Comparison of ENCODE assay signal across 9 cellular contexts in the genomic region with DNA sequence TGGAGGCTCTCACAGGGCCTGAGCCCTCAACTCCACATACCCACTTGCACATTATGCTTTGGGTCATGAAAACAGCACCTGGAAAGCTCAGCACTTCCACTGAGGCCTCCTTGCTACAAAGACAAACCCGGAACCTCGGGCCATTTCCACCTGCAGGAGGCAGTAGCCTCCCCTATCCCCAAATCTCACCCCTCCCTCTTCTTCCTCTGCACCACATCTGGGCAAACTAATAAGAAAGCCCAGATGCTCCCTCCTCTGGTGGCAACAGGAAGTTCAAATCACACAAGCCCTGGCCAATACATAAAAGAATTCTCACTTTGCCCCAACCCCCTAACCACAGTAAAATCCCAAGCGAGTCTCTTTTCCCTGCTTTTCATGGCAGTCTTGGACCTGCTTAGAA.
DNase-seq lines count a peak whose midpoint lies in the region; ATAC-seq and TF ChIP-seq lines count a peak whose summit lies in the region.
"Had no signal": no experiment of that assay in that cellular context is flagged by ENCODE, and none has a peak within 500 bp of the region (broad histone marks: within the 10 kb centered on the region; RNA-seq: fewer than 3 reads in every experiment).

No MANE protein-coding gene starts in this region.

- H3K4ac ChIP-seq in trophoblast cell (ENCODE audit: low read depth, low read length): no peak overlapping the region

- no peaks in the 10 kb centered on the region for H3K36me3 Mint-ChIP-seq in activated T-cell treated with anti-CD3 and anti-CD28 coated beads, Interleukin-2, amount 50 U/mL, for 24 hours (ENCODE audit: low read depth)

- peak; percentile 62 for ATAC-seq in HG03521 (IDR thresholded peaks at IDR 0.05; ENCODE audit: unreplicated experiment)

- H3K27me3 ChIP-seq in trophoblast cell (ENCODE audit: insufficient read depth, low read length) (no peaks in the 10 kb centered on the region), ovary (no peaks in the 10 kb centered on the region)

- H3K9ac ChIP-seq in trophoblast cell (ENCODE audit: low read length): no peak overlapping the region

- no peak overlapping the region for H4K8ac ChIP-seq in trophoblast cell (ENCODE audit: low read depth, low read length)

- no peak overlapping the region for H4K12ac ChIP-seq in trophoblast cell (ENCODE audit: low read depth, low read length)

- no peak overlapping the region for H2BK120ac ChIP-seq in trophoblast cell (ENCODE audit: insufficient read depth, low read length, poor library complexity)

- no peak overlapping the region for H3K27ac ChIP-seq in trophoblast cell (ENCODE audit: low read depth, low read length)
- no peak overlapping the region for H3K27ac ChIP-seq in ovary
- H3K27ac ChIP-seq: thoracic aorta had no signal

- no peaks in the 10 kb centered on the region for H3K79me2 ChIP-seq in trophoblast cell (ENCODE audit: control insufficient read depth, insufficient read depth, low read length, poor library complexity)

- H2BK12ac ChIP-seq in trophoblast cell (ENCODE audit: low read length): no peak overlapping the region

- H3K9me3 Mint-ChIP-seq in activated T-cell treated with anti-CD3 and anti-CD28 coated beads, Interleukin-2, amount 50 U/mL, for 24 hours: peaks cover 2% of the 10 kb centered on the region

- H2AK5ac ChIP-seq in trophoblast cell (ENCODE audit: low read length): no peak overlapping the region

- no peak overlapping the region for H2BK5ac ChIP-seq in trophoblast cell (ENCODE audit: low read depth, low read length, poor library complexity)

- H3K4me2 ChIP-seq in trophoblast cell (ENCODE audit: low read length): no peak overlapping the region

- H3K14ac ChIP-seq in trophoblast cell (ENCODE audit: low read length): no peak overlapping the region

- H3K27me3 Mint-ChIP-seq in activated T-cell treated with anti-CD3 and anti-CD28 coated beads, Interleukin-2, amount 50 U/mL, for 24 hours: no peaks in the 10 kb centered on the region

- WGBS in trophoblast cell (ENCODE audit: extremely low coverage, insufficient coverage, insufficient read length): no CpG with 5 or more reads among the region's 3 CpGs
- 63 to 74% (median 73%) methylated on average over 3 of the region's 3 CpGs for WGBS in ovary, 3 donors

- no peak overlapping the region for H4K91ac ChIP-seq in trophoblast cell (ENCODE audit: low read depth, low read length)

- H3K9me3 ChIP-seq in trophoblast cell (ENCODE audit: insufficient read depth, low read depth, low read length): no peaks in the 10 kb centered on the region
- H3K9me3 ChIP-seq in ovary: no peaks in the 10 kb centered on the region
- H3K9me3 ChIP-seq: thoracic aorta had no signal

- H3K79me1 ChIP-seq in trophoblast cell (ENCODE audit: low read length): no peaks in the 10 kb centered on the region

- H3K4me1 ChIP-seq in trophoblast cell (ENCODE audit: control insufficient read depth in 1 of 2, insufficient read depth in 2 of 2, low read length in 2 of 2) (peaks cover 0 to 1% of the 10 kb centered on the region in 2 experiments), ovary (ENCODE audit: insufficient read depth) (no peaks in the 10 kb centered on the region)

- DNase-seq in AG09319 (ENCODE audit: extremely low read depth, low read depth) (no peak), GM19240 (ENCODE audit: insufficient read length, low spot score) (peak; percentile 1), astrocyte of the hippocampus (ENCODE audit: low read depth, low spot score) (peak; percentile 30), trophoblast cell (peak; percentile 5 to 36), ovary (no peak)
- no peak for DNase-seq in activated T-cell treated with anti-CD3 and anti-CD28 coated beads, Interleukin-2, amount 50 U/mL, for 24 hours
- no peak for DNase-seq in activated CD4-positive, alpha-beta T cell treated with anti-CD3 and anti-CD28 coated beads, Interleukin-2, amount 50 U/mL, for 4 hours

- H3K4me3 ChIP-seq in trophoblast cell (ENCODE audit: low read depth, low read length) (no peak overlapping the region), ovary (no peak overlapping the region)
- H3K4me3 ChIP-seq: thoracic aorta had no signal

- H3K23ac ChIP-seq in trophoblast cell (ENCODE audit: low read length): no peak overlapping the region

- intact Hi-C loops in ovary (cut with DNase I): no loop called here

- TF ChIP-seq CTCF in AG09319 (IDR thresholded peaks at IDR 0.05; ENCODE audit: low read depth, low read length) (peak; percentile 62), ovary (IDR thresholded peaks at IDR 0.05) (no peak)

- no peak for TF ChIP-seq EP300 in ovary (IDR thresholded peaks at IDR 0.05)

- no peak for TF ChIP-seq POLR2A in ovary (IDR thresholded peaks at IDR 0.05)

- no peak overlapping the region for H3K4me3 Mint-ChIP-seq in activated T-cell treated with anti-CD3 and anti-CD28 coated beads, Interleukin-2, amount 50 U/mL, for 24 hours

- H3K36me3 ChIP-seq in trophoblast cell (ENCODE audit: control insufficient read depth in 1 of 2, insufficient read depth in 2 of 2, low read length in 2 of 2): no peaks in the 10 kb centered on the region
- no peaks in the 10 kb centered on the region for H3K36me3 ChIP-seq in ovary
- H3K36me3 ChIP-seq: thoracic aorta had no signal

- no peaks in the 10 kb centered on the region for H3K4me1 Mint-ChIP-seq in activated T-cell treated with anti-CD3 and anti-CD28 coated beads, Interleukin-2, amount 50 U/mL, for 24 hours (ENCODE audit: low read depth)

- H3K27ac Mint-ChIP-seq in activated T-cell treated with anti-CD3 and anti-CD28 coated beads, Interleukin-2, amount 50 U/mL, for 24 hours: no peak overlapping the region

- H3K18ac ChIP-seq in trophoblast cell (ENCODE audit: low read length): no peak overlapping the region

- H2AFZ ChIP-seq in trophoblast cell (ENCODE audit: insufficient read depth, low read length, poor library complexity): no peak overlapping the region

Comparison
In these comparisons a context has a peak if more than half of its experiments do, and no peak if none do; other contexts are left out.
1. DNase-seq: peak in GM19240 (single experiment), astrocyte of the hippocampus (single experiment) and trophoblast cell (2 of 2); none in AG09319 (single experiment), activated T-cell treated with anti-CD3 and anti-CD28 coated beads, Interleukin-2, amount 50 U/mL, for 24 hours (single experiment), activated CD4-positive, alpha-beta T cell treated with anti-CD3 and anti-CD28 coated beads, Interleukin-2, amount 50 U/mL, for 4 hours (0 of 2) and ovary (0 of 5).